Comparison of ENCODE assay signal across 8 cellular contexts in genomic region chr14:74085828-74086227, GRCh38. TPM values are rescaled to one million over a fixed set of nuclear protein-coding genes. Genes with fewer than 3 reads are reported as not detected.
DNase-seq lines count a peak whose midpoint lies in the region; TF ChIP-seq lines count a peak whose summit lies in the region.

No MANE protein-coding gene starts in this region.

- no peaks in the 10 kb centered on the region for H3K9me3 Mint-ChIP-seq in IgD-negative memory B cell

- peak overlapping the region; percentile 84 for H3K9ac ChIP-seq in mucosa of stomach (ENCODE audit: low read length)

- H3K4me1 Mint-ChIP-seq in IgD-negative memory B cell: peaks cover 9 to 26% (median 20%) of the 10 kb centered on the region in 3 donors

- no peaks in the 10 kb centered on the region for H3K27me3 Mint-ChIP-seq in IgD-negative memory B cell

- TF ChIP-seq CTCF in astrocyte of the cerebellum (IDR thresholded peaks at IDR 0.05; ENCODE audit: low read depth, low read length, missing control alignments): no peak

- peaks cover 19% of the 10 kb centered on the region for H3K4me1 ChIP-seq in mucosa of stomach (ENCODE audit: control insufficient read depth, insufficient read depth, low read length)

- H3K9me3 ChIP-seq in mucosa of stomach (ENCODE audit: control insufficient read depth, low read length): no peaks in the 10 kb centered on the region

- peak overlapping the region; percentile 74 to 97 (median 85) for H3K27ac Mint-ChIP-seq in IgD-negative memory B cell

- DNase-seq in CD1c-positive myeloid dendritic cell (ENCODE audit: extremely low spot score): peak; percentile 53
- DNase-seq in astrocyte of the cerebellum (ENCODE audit: low read depth): no peak
- no peak for DNase-seq in COLO829 (ENCODE audit: low spot score)
- no peak for DNase-seq in foreskin melanocyte
- DNase-seq in anterior cingulate cortex (lab: John Stamatoyannopoulos, UW): no peak
- DNase-seq in NCI-H82 (lab: John Stamatoyannopoulos, UW): no peak

- in situ Hi-C loops in astrocyte of the cerebellum (cut with HindIII; ENCODE audit: low sequenced_read_pairs): no loop called here

- H3K4me3 Mint-ChIP-seq in IgD-negative memory B cell: peak overlapping the region; percentile 81 to 100 (median 100)

- H3K4me3 ChIP-seq in astrocyte of the cerebellum (ENCODE audit: low read depth, low read length) (peak overlapping the region; percentile 74), mucosa of stomach (ENCODE audit: low read length) (peak overlapping the region; percentile 81)

- no peaks in the 10 kb centered on the region for H3K27me3 ChIP-seq in mucosa of stomach (ENCODE audit: control insufficient read depth, insufficient read depth, low read length)

- H3K36me3 ChIP-seq in mucosa of stomach (ENCODE audit: control insufficient read depth, insufficient read depth, low read length): no peaks in the 10 kb centered on the region

- peaks cover 5% of the 10 kb centered on the region for H3K36me3 Mint-ChIP-seq in IgD-negative memory B cell

RNA-seq across cellular contexts. Expression of gene LIN52, which starts 1.1 kb away (rescaled TPM):
- 10.4 TPM for polyA plus RNA-seq in IgD-negative memory B cell

RNA-seq across cellular contexts. Expression of gene ALDH6A1, which starts 1.6 kb away (rescaled TPM):
- polyA plus RNA-seq in IgD-negative memory B cell: 14.3 TPM
